In genomic region chr3:133535971-133536634, GRCh38 we compare ENCODE assay signal across 10 cellular contexts. TPM values are rescaled to one million over a fixed set of nuclear protein-coding genes. Genes with fewer than 3 reads are reported as not detected.
DNase-seq lines count a peak whose midpoint lies in the region; ATAC-seq and TF ChIP-seq lines count a peak whose summit lies in the region.
"Had no signal": no experiment of that assay in that cellular context is flagged by ENCODE, and none has a peak within 500 bp of the region (broad histone marks: within the 10 kb centered on the region; RNA-seq: fewer than 3 reads in every experiment).

No MANE protein-coding gene starts in this region.

- H3K4me3 ChIP-seq in AG04449 (ENCODE audit: low read depth, low read length) (no peak overlapping the region), mesenchymal stem cell (ENCODE audit: insufficient read depth in 1 of 2, low read depth in 1 of 2, low read length in 2 of 2) (peak overlapping the region in 1 of 2 experiments; percentile 25)

- peak overlapping the region; percentile 60 for H2BK5ac ChIP-seq in mesenchymal stem cell (ENCODE audit: low read depth, low read length, poor library complexity, severe bottlenecking)

- CTCF ChIA-PET in AG04449 (lab: Yijun Ruan, JAX), result interaction anchor here (1.0 to 1.1 kb wide), 5 partner anchors 9 to 42 kb away, joined by 3 read pairs; partner anchors contain the start of gene CDV3

- POLR2A ChIA-PET in AG04449 (lab: Yijun Ruan, JAX), result interaction anchor here (0.7 to 1.3 kb wide), 2 partner anchors 33 to 59 kb away, joined by 3 to 5 read pairs; no protein-coding TSS in a partner anchor

- no peaks in the 10 kb centered on the region for H3K79me1 ChIP-seq in mesenchymal stem cell (replicated peaks; ENCODE audit: low read length, poor library complexity, severe bottlenecking)

- no peaks in the 10 kb centered on the region for H3K27me3 ChIP-seq in mesenchymal stem cell (ENCODE audit: control insufficient read depth in 1 of 2, insufficient read depth in 1 of 2, low read length in 2 of 2)

- ATAC-seq in HG03571 (IDR thresholded peaks at IDR 0.05; ENCODE audit: unreplicated experiment), result no peak
- ATAC-seq in GM18502 (IDR thresholded peaks at IDR 0.05; ENCODE audit: poor library complexity, unreplicated experiment), result no peak
- no peak for ATAC-seq in HG03378 (IDR thresholded peaks at IDR 0.05; ENCODE audit: unreplicated experiment)
- ATAC-seq: activated CD8-positive, alpha-beta T cell treated with anti-CD3 and anti-CD28 coated beads for 36 hours had no signal

- peak overlapping the region; percentile 78 for H3K9ac ChIP-seq in mesenchymal stem cell (ENCODE audit: low read length)

- peak overlapping the region; percentile 20 for H2AFZ ChIP-seq in mesenchymal stem cell (ENCODE audit: low read depth, low read length)

- TF ChIP-seq CTCF in AG04449 (IDR thresholded peaks at IDR 0.05; ENCODE audit: insufficient read depth, low read length, missing control alignments), result no peak

- H4K91ac ChIP-seq in mesenchymal stem cell (ENCODE audit: low read length), result peak overlapping the region; percentile 88

- no peak overlapping the region for H2BK15ac ChIP-seq in mesenchymal stem cell (ENCODE audit: low read depth, poor library complexity, severe bottlenecking)

- no peaks in the 10 kb centered on the region for H3K9me3 ChIP-seq in mesenchymal stem cell (ENCODE audit: control insufficient read depth, low read length)

- H2BK12ac ChIP-seq in mesenchymal stem cell (ENCODE audit: low read length in 2 of 2), result peak overlapping the region; percentile 96 to 99

- H4K8ac ChIP-seq in mesenchymal stem cell (ENCODE audit: low read length), result peak overlapping the region; percentile 99

- H3K4ac ChIP-seq in mesenchymal stem cell (ENCODE audit: low read depth in 1 of 2, low read length in 2 of 2), result peak overlapping the region; percentile 56 to 73

- intact Hi-C loops in head of caudate nucleus (cut with DNase I), result no loop called here

- peak; percentile 73 for DNase-seq in AG04449 (ENCODE audit: low read depth, low spot score)
- peak; percentile 93 for DNase-seq in M059J (ENCODE audit: low read depth)
- peak; percentile 62 to 79 for DNase-seq in dermis microvascular lymphatic vessel endothelial cell (ENCODE audit: low read depth in 2 of 2)
- DNase-seq in mesenchymal stem cell, result peak; percentile 91
- DNase-seq in head of caudate nucleus, result no peak
- DNase-seq: activated CD8-positive, alpha-beta T cell treated with anti-CD3 and anti-CD28 coated beads for 36 hours; NCI-H2029 had no signal

- no peak overlapping the region for H3K23ac ChIP-seq in mesenchymal stem cell (ENCODE audit: low read length in 2 of 2)

- H3K27ac ChIP-seq in mesenchymal stem cell (ENCODE audit: low read length, poor library complexity, severe bottlenecking), result peak overlapping the region; percentile 19

- 27% methylated on average over 1 of the region's 1 CpG for WGBS in mesenchymal stem cell

- no peak overlapping the region for H3K4me2 ChIP-seq in mesenchymal stem cell (ENCODE audit: low read length, poor library complexity, severe bottlenecking)

- no peaks in the 10 kb centered on the region for H3K36me3 ChIP-seq in mesenchymal stem cell (ENCODE audit: control insufficient read depth in 1 of 2, insufficient read depth in 2 of 2, low read depth in 1 of 2, low read length in 2 of 2)

- peak overlapping the region in 1 of 2 experiments; percentile 96 for H3K14ac ChIP-seq in mesenchymal stem cell (ENCODE audit: low read length in 2 of 2)

- peak overlapping the region; percentile 82 for H2BK120ac ChIP-seq in mesenchymal stem cell (ENCODE audit: low read depth, low read length)

- peak overlapping the region; percentile 44 to 90 for H3K18ac ChIP-seq in mesenchymal stem cell (ENCODE audit: low read depth in 1 of 2, low read length in 2 of 2)

- H3K4me1 ChIP-seq in mesenchymal stem cell (ENCODE audit: control insufficient read depth, insufficient read depth, low read depth, low read length), result peaks cover 13% of the 10 kb centered on the region

- peak overlapping the region; percentile 61 for H2AK5ac ChIP-seq in mesenchymal stem cell (ENCODE audit: low read length, severe bottlenecking)

RNA-seq across cellular contexts. Expression of gene CDV3, which starts 37.4 kb away (rescaled TPM):
- total RNA-seq in M059J (2014; rRNA removed; shearing (Covaris generic)), result 143 and 202 TPM in 2 replicates
- 152 and 154 TPM in 2 replicates for total RNA-seq in dermis microvascular lymphatic vessel endothelial cell
- 149 TPM for polyA plus RNA-seq in mesenchymal stem cell (2013, experiment 1 of 2)
- 153 TPM for polyA plus RNA-seq in mesenchymal stem cell (2013, experiment 2 of 2)

Comparison
In these comparisons a context has a peak if more than half of its experiments do, and no peak if none do; other contexts are left out.
1. DNase-seq: peak in AG04449 (single experiment), M059J (single experiment), dermis microvascular lymphatic vessel endothelial cell (2 of 2) and mesenchymal stem cell (single experiment); none in head of caudate nucleus (0 of 42).